ENCODE assay signal across 22 cellular contexts in the genomic region with DNA sequence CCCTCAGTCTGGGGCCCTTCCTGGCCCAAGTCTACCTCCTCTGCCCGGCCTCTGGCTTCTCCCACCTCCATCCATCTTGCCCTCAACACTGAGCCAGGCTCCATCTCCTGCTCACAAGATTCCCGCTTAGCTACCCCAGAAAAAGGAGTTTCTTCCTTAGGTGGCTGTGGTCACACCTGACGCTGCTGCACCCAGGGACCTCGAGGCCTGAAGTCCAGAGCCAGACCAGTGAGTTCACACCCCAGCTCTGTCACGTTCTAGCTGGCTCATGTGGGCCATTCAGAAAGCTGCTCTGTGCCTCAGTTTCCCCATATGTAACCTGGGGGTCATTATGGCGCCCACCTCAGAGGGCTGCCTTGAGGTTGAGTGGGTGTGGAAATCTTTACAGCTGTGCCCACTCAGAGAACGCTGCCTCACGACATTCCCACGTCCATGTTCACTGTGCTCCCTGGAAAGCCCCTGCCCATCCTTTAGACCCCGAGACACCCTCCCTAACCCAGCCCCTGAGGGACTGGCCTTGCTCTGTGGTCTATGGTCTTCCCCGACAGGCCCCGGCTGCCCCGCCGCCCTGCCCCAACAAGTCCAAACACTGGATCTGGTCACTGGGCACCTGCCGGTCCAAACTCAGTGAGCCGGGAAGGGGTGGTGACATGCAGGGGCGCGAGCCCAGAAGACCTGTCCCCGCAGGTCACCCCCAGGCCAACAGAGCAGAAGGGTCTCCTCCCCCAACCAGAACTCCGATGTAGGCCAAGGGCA. TPM values are rescaled to one million over a fixed set of nuclear protein-coding genes. Genes with fewer than 3 reads are reported as not detected.
DNase-seq lines count a peak whose midpoint lies in the region; ATAC-seq, FAIRE-seq and TF ChIP-seq lines count a peak whose summit lies in the region.
"Had no signal": no experiment of that assay in that cellular context is flagged by ENCODE, and none has a peak within 500 bp of the region (broad histone marks: within the 10 kb centered on the region; RNA-seq: fewer than 3 reads in every experiment).

No MANE protein-coding gene starts in this region.

- no peaks in the 10 kb centered on the region for H3K36me3 ChIP-seq in H1 (ENCODE audit: control insufficient read depth in 2 of 4, insufficient read depth in 4 of 4, low read length in 3 of 4)
- H3K36me3 ChIP-seq in neural progenitor cell: no peaks in the 10 kb centered on the region

- no peak overlapping the region for H2BK12ac ChIP-seq in H1 (ENCODE audit: low read depth, low read length)
- H2BK12ac ChIP-seq in H9 (ENCODE audit: insufficient read length, low read depth, low read length): no peak overlapping the region

- no peak for ATAC-seq in activated naive CD4-positive, alpha-beta T cell treated with anti-CD3 and anti-CD28 coated beads, Interleukin-2, amount 50 U/mL, for 72 hours
- no peak for ATAC-seq in GM21515 (IDR thresholded peaks at IDR 0.05; ENCODE audit: unreplicated experiment)
- ATAC-seq: activated T-cell treated with anti-CD3 and anti-CD28 coated beads, Interleukin-2, amount 50 U/mL, for 72 hours; SK-N-SH treated with all-trans-retinoic acid at 6 μM for 48 hours had no signal

- no peak for DNase-seq in activated naive CD4-positive, alpha-beta T cell treated with anti-CD3 and anti-CD28 coated beads, Interleukin-2, amount 50 U/mL, for 72 hours (ENCODE audit: low spot score in 2 of 2)
- DNase-seq in H1 (ENCODE audit: low read depth in 1 of 2, low spot score in 2 of 2): no peak
- no peak for DNase-seq in neural progenitor cell (ENCODE audit: low spot score)
- no peak for DNase-seq in type B pancreatic cell (ENCODE audit: extremely low spot score, unreplicated experiment)
- no peak for DNase-seq in H9
- DNase-seq in stimulated activated naive CD4-positive, alpha-beta T cell treated with Interleukin-2 at 50 U/mL for 16 hours (lab: John Stamatoyannopoulos, UW): no peak
- DNase-seq: 8988T; activated CD4-positive, alpha-beta T cell treated with anti-CD3 and anti-CD28 coated beads, Interleukin-2, amount 10 ng/mL, durations not matched to agents 7 days and 5 days; activated T-cell treated with anti-CD3 and anti-CD28 coated beads, Interleukin-2, amount 50 U/mL, for 72 hours; CD4-positive, alpha-beta T cell; EL; GM23248; midbrain; NCI-H526 treated with DMSO at 0.1 percent for 48 hours; occipital lobe; OCI-M1; substantia nigra had no signal

- H2BK15ac ChIP-seq in H1 (ENCODE audit: low read length): no peak overlapping the region
- no peak overlapping the region for H2BK15ac ChIP-seq in H9 (ENCODE audit: low read depth, low read length)

- H3K4me2 ChIP-seq in H1 (ENCODE audit: insufficient read depth in 1 of 2, low read depth in 2 of 2, low read length in 2 of 2): no peak overlapping the region; a peak in 1 of 4 replicates
- H3K4me2 ChIP-seq in neural progenitor cell: no peak overlapping the region
- H3K4me2 ChIP-seq in H9 (ENCODE audit: insufficient read depth, insufficient read length, low read length): no peak overlapping the region

- no peak overlapping the region for H3K18ac ChIP-seq in H1 (ENCODE audit: extremely low read depth, low read length)
- no peak overlapping the region for H3K18ac ChIP-seq in H9 (ENCODE audit: insufficient read length, low read depth, low read length)

- H3K27me3 Mint-ChIP-seq in activated naive CD4-positive, alpha-beta T cell treated with anti-CD3 and anti-CD28 coated beads, Interleukin-2, amount 50 U/mL, for 24 hours: peaks cover 5% of the 10 kb centered on the region
- H3K27me3 Mint-ChIP-seq in neural progenitor cell (ENCODE audit: insufficient read depth, low read depth) (peaks cover 5% of the 10 kb centered on the region), type B pancreatic cell (no peaks in the 10 kb centered on the region), H9 (ENCODE audit: low read depth) (peaks cover 1% of the 10 kb centered on the region; the same call in 1 of the 2 replicates)

- H3T11ph ChIP-seq in H9 (ENCODE audit: low read length): no peak overlapping the region

- H4K20me1 ChIP-seq in H1 (replicated peaks in 1 of 2; ENCODE audit: control insufficient read depth in 1 of 2, insufficient read depth in 2 of 2, low read length in 2 of 2): peaks cover 14 to 31% of the 10 kb centered on the region in 2 experiments
- peaks cover 98% of the 10 kb centered on the region for H4K20me1 ChIP-seq in neural progenitor cell (ENCODE audit: low read depth)
- H4K20me1 ChIP-seq in H9 (ENCODE audit: control insufficient read depth, insufficient read depth, insufficient read length): no peaks in the 10 kb centered on the region

- H3K9ac ChIP-seq in H1 (replicated peaks in 1 of 4; ENCODE audit: extremely low read depth in 1 of 4, low read depth in 3 of 4, low read length in 3 of 4) (no peak overlapping the region), neural progenitor cell (no peak overlapping the region), H9 (ENCODE audit: extremely low read depth, insufficient read length, low read length) (no peak overlapping the region)

- TF ChIP-seq CTCF in H1 (IDR thresholded peaks at IDR 0.05; ENCODE audit: control extremely low read depth in 1 of 3, insufficient read depth in 1 of 3, low read depth in 1 of 3, low read length in 3 of 3): no peak
- TF ChIP-seq CTCF in neural progenitor cell (IDR thresholded peaks at IDR 0.05): no peak
- no peak for TF ChIP-seq CTCF in type B pancreatic cell (conservative IDR thresholded peaks at IDR 0.05)
- TF ChIP-seq CTCF in H9 (conservative IDR thresholded peaks at IDR 0.05): no peak

- H3K27ac ChIP-seq in H1 (ENCODE audit: low read depth, low read length) (no peak overlapping the region), neural progenitor cell (no peak overlapping the region), H9 (ENCODE audit: insufficient read length, low read depth, low read length) (no peak overlapping the region)
- H3K27ac ChIP-seq: GM23248 had no signal

- H4K8ac ChIP-seq in H1 (ENCODE audit: extremely low read depth, insufficient read depth, low read length): no peak overlapping the region
- H4K8ac ChIP-seq in H9 (replicated peaks; ENCODE audit: insufficient read length, low read depth, low read length): no peak overlapping the region

- H2BK5ac ChIP-seq in H1 (ENCODE audit: low read depth, low read length) (peak overlapping the region; percentile 75; the same call in 1 of the 2 replicates), H9 (ENCODE audit: insufficient read length, low read length) (no peak overlapping the region)

- peaks cover 0 to 37% of the 10 kb centered on the region in 2 experiments; a peak in 3 of 4 replicates for H3K79me2 ChIP-seq in H1 (ENCODE audit: control insufficient read depth in 1 of 2, insufficient read depth in 2 of 2, low read length in 2 of 2)
- peaks cover 67% of the 10 kb centered on the region for H3K79me2 ChIP-seq in neural progenitor cell (ENCODE audit: low read depth)
- H3K79me2 ChIP-seq in H9 (ENCODE audit: insufficient read depth, low read length): no peaks in the 10 kb centered on the region

- POLR2A ChIA-PET in H1 (lab: Charles Lee; ENCODE audit: partially characterized antibody): interaction anchor here (1.2 kb wide), 2 partner anchors 26 to 45 kb away, joined by 3 read pairs; no protein-coding TSS in a partner anchor

- H3K27me3 ChIP-seq in H1 (replicated peaks in 1 of 4; ENCODE audit: control insufficient read depth in 3 of 4, extremely low read depth in 1 of 4, insufficient read depth in 3 of 4, low read length in 3 of 4) (no peaks in the 10 kb centered on the region; a peak in 2 of 7 replicates), neural progenitor cell (peaks cover 24% of the 10 kb centered on the region), H9 (ENCODE audit: insufficient read depth, low read length) (no peaks in the 10 kb centered on the region)

- no peak overlapping the region for H3K4me3 Mint-ChIP-seq in activated naive CD4-positive, alpha-beta T cell treated with anti-CD3 and anti-CD28 coated beads, Interleukin-2, amount 50 U/mL, for 24 hours
- H3K4me3 Mint-ChIP-seq in neural progenitor cell (peak overlapping the region; percentile 50), type B pancreatic cell (peak overlapping the region; percentile 68), H9 (no peak overlapping the region; a peak in 1 of 5 replicates)
- H3K4me3 Mint-ChIP-seq: activated CD4-positive, alpha-beta T cell treated with anti-CD3 and anti-CD28 coated beads, Interleukin-2, amount 10 ng/mL, durations not matched to agents 7 days and 5 days; activated T-cell treated with anti-CD3 and anti-CD28 coated beads, Interleukin-2, amount 50 U/mL, for 72 hours; CD4-positive, alpha-beta T cell had no signal

- no peak overlapping the region for H3K4me3 ChIP-seq in H1 (ENCODE audit: extremely low read depth in 1 of 4, insufficient read depth in 2 of 4, low read depth in 3 of 4, low read length in 4 of 4)
- no peak overlapping the region for H3K4me3 ChIP-seq in neural progenitor cell
- H3K4me3 ChIP-seq: GM23248 had no signal

- H3K56ac ChIP-seq in H1 (replicated peaks; ENCODE audit: insufficient read length, low read depth, low read length): no peak overlapping the region
- H3K56ac ChIP-seq in H9 (ENCODE audit: insufficient read length, low read depth, low read length): no peak overlapping the region

- H3K14ac ChIP-seq in H1 (ENCODE audit: insufficient read length) (no peak overlapping the region), H9 (ENCODE audit: insufficient read depth, low read length) (no peak overlapping the region)

- H2AK5ac ChIP-seq in H1 (ENCODE audit: low read depth, low read length) (peak overlapping the region; percentile 95), H9 (ENCODE audit: insufficient read length, low read length) (no peak overlapping the region)

- H2BK120ac ChIP-seq in H1 (replicated peaks; ENCODE audit: low read depth, low read length) (no peak overlapping the region), H9 (ENCODE audit: low read depth, low read length, poor library complexity, severe bottlenecking) (no peak overlapping the region)

- H3K4ac ChIP-seq in H1 (replicated peaks; ENCODE audit: insufficient read length, low read depth, low read length): peak overlapping the region; percentile 53
- H3K4ac ChIP-seq in H9 (ENCODE audit: low read depth, low read length): no peak overlapping the region

- H3K9me3 ChIP-seq in H1 (ENCODE audit: insufficient read depth in 2 of 2, low read depth in 1 of 2, low read length in 1 of 2): no peaks in the 10 kb centered on the region
- H3K9me3 ChIP-seq in neural progenitor cell (ENCODE audit: low read depth): no peaks in the 10 kb centered on the region
- H3K9me3 ChIP-seq in H9 (ENCODE audit: control insufficient read depth, low read depth, low read length): no peaks in the 10 kb centered on the region

- H4K5ac ChIP-seq in H1 (ENCODE audit: insufficient read length, low read depth, low read length) (no peak overlapping the region), H9 (ENCODE audit: insufficient read length, low read depth, low read length) (no peak overlapping the region)

- H3K23me2 ChIP-seq in H1 (ENCODE audit: low read depth, low read length): peaks cover 9% of the 10 kb centered on the region; the same call in 1 of the 2 replicates
- peaks cover 6% of the 10 kb centered on the region for H3K23me2 ChIP-seq in H9 (ENCODE audit: insufficient read length, low read depth, low read length, poor library complexity, severe bottlenecking)

- H3K27ac Mint-ChIP-seq in activated naive CD4-positive, alpha-beta T cell treated with anti-CD3 and anti-CD28 coated beads, Interleukin-2, amount 50 U/mL, for 24 hours: peak overlapping the region; percentile 47
- no peak overlapping the region for H3K27ac Mint-ChIP-seq in activated naive CD4-positive, alpha-beta T cell treated with anti-CD3 and anti-CD28 coated beads, Interleukin-2, amount 50 U/mL, for 72 hours
- H3K27ac Mint-ChIP-seq in neural progenitor cell (peak overlapping the region; percentile 31), type B pancreatic cell (peak overlapping the region; percentile 82), H9 (peak overlapping the region in 1 of 3 experiments; percentile 68; a peak in 2 of 7 replicates)
- H3K27ac Mint-ChIP-seq: activated CD4-positive, alpha-beta T cell treated with anti-CD3 and anti-CD28 coated beads, Interleukin-2, amount 10 ng/mL, durations not matched to agents 7 days and 5 days; activated T-cell treated with anti-CD3 and anti-CD28 coated beads, Interleukin-2, amount 50 U/mL, for 72 hours; CD4-positive, alpha-beta T cell had no signal

- peaks cover 17% of the 10 kb centered on the region for H3F3A ChIP-seq in neural progenitor cell (ENCODE audit: low read depth)

- no peak for TF ChIP-seq EP300 in H1 (IDR thresholded peaks at IDR 0.05; ENCODE audit: borderline replicate concordance in 1 of 2, low read depth in 2 of 2, low read length in 2 of 2)

- TF ChIP-seq POLR2A in H1 (IDR thresholded peaks at IDR 0.05; ENCODE audit: control extremely low read depth in 1 of 2, low read depth in 2 of 2, low read length in 2 of 2): no peak

- H4K91ac ChIP-seq in H1 (replicated peaks; ENCODE audit: insufficient read length, low read length) (peak overlapping the region; percentile 40), H9 (ENCODE audit: insufficient read length, low read depth, low read length) (no peak overlapping the region)

- H3K23ac ChIP-seq in H1 (ENCODE audit: insufficient read length) (no peak overlapping the region), H9 (ENCODE audit: insufficient read length, low read depth, low read length) (no peak overlapping the region)

- no peak for FAIRE-seq in H1 (lab: Jason Lieb, UNC)
- FAIRE-seq: endothelial cell of umbilical vein, HTR-8/SVneo had no signal

- CTCF ChIA-PET in H1 (lab: Charles Lee; ENCODE audit: partially characterized antibody): interaction anchor here (1.2 to 2.6 kb wide), 4 partner anchors 8 to 49 kb away, joined by 4 to 11 read pairs (median 8); no protein-coding TSS in a partner anchor

- H3K9me3 Mint-ChIP-seq in activated naive CD4-positive, alpha-beta T cell treated with anti-CD3 and anti-CD28 coated beads, Interleukin-2, amount 50 U/mL, for 24 hours: no peaks in the 10 kb centered on the region
- H3K9me3 Mint-ChIP-seq in activated naive CD4-positive, alpha-beta T cell treated with anti-CD3 and anti-CD28 coated beads, Interleukin-2, amount 50 U/mL, for 72 hours: no peaks in the 10 kb centered on the region
- H3K9me3 Mint-ChIP-seq in neural progenitor cell (no peaks in the 10 kb centered on the region), type B pancreatic cell (no peaks in the 10 kb centered on the region), H9 (no peaks in the 10 kb centered on the region)
- H3K9me3 Mint-ChIP-seq: activated CD4-positive, alpha-beta T cell treated with anti-CD3 and anti-CD28 coated beads, Interleukin-2, amount 10 ng/mL, durations not matched to agents 7 days and 5 days; activated T-cell treated with anti-CD3 and anti-CD28 coated beads, Interleukin-2, amount 50 U/mL, for 72 hours; CD4-positive, alpha-beta T cell had no signal

- H3K4me1 Mint-ChIP-seq in activated naive CD4-positive, alpha-beta T cell treated with anti-CD3 and anti-CD28 coated beads, Interleukin-2, amount 50 U/mL, for 24 hours: peaks cover 3% of the 10 kb centered on the region
- H3K4me1 Mint-ChIP-seq in neural progenitor cell (peaks cover 34% of the 10 kb centered on the region), type B pancreatic cell (ENCODE audit: unreplicated experiment) (peaks cover 13% of the 10 kb centered on the region), H9 (peaks cover 16 to 31% of the 10 kb centered on the region in 2 experiments)

- H3K79me1 ChIP-seq in H1 (ENCODE audit: low read depth, low read length) (peaks cover 22% of the 10 kb centered on the region), H9 (ENCODE audit: insufficient read depth, low read depth, low read length, poor library complexity, severe bottlenecking) (no peaks in the 10 kb centered on the region)

- no peaks in the 10 kb centered on the region for H3K36me3 Mint-ChIP-seq in activated naive CD4-positive, alpha-beta T cell treated with anti-CD3 and anti-CD28 coated beads, Interleukin-2, amount 50 U/mL, for 24 hours
- H3K36me3 Mint-ChIP-seq in activated naive CD4-positive, alpha-beta T cell treated with anti-CD3 and anti-CD28 coated beads, Interleukin-2, amount 50 U/mL, for 72 hours: no peaks in the 10 kb centered on the region
- H3K36me3 Mint-ChIP-seq in neural progenitor cell (peaks cover 2% of the 10 kb centered on the region), type B pancreatic cell (no peaks in the 10 kb centered on the region), H9 (ENCODE audit: insufficient read depth in 1 of 3, low read depth in 3 of 3) (peaks cover 0 to under 1% (median 0%) of the 10 kb centered on the region in 3 experiments; a peak in 2 of 7 replicates)

- H2AFZ ChIP-seq in H1 (ENCODE audit: low read length): no peak overlapping the region
- no peak overlapping the region for H2AFZ ChIP-seq in neural progenitor cell (replicated peaks)
- H2AFZ ChIP-seq in H9 (ENCODE audit: low read length): no peak overlapping the region
- H2AFZ ChIP-seq: GM23248 had no signal

- H2BK20ac ChIP-seq in H1 (ENCODE audit: low read length) (no peak overlapping the region), H9 (ENCODE audit: low read depth, low read length, poor library complexity, severe bottlenecking) (no peak overlapping the region)

- TF ChIP-seq RAD21 in H1 (IDR thresholded peaks at IDR 0.05 in 1 of 2, conservative IDR thresholded peaks at IDR 0.05 in 1 of 2; ENCODE audit: low read depth in 2 of 2, low read length in 2 of 2): no peak

- 88% methylated on average over 16 of the region's 20 CpGs; no CpG with 5 or more reads in 1 of the 2 experiments for WGBS in H1 (ENCODE audit: extremely low coverage in 1 of 2, insufficient coverage in 1 of 2, insufficient read length in 1 of 2, insufficient replicate concordance in 2 of 2, low coverage in 1 of 2, low lambda C conversion rate in 2 of 2, missing lambda C conversion rate in 1 of 2), 2 experiments
- WGBS in H9 (ENCODE audit: extremely low coverage, insufficient read length, low lambda C conversion rate): no CpG with 5 or more reads among the region's 20 CpGs

- peaks cover 0 to 37% (median 24%) of the 10 kb centered on the region in 4 experiments; a peak in 6 of 7 replicates for H3K4me1 ChIP-seq in H1 (replicated peaks in 1 of 4; ENCODE audit: control insufficient read depth in 3 of 4, insufficient read depth in 4 of 4, low read length in 3 of 4)
- H3K4me1 ChIP-seq in neural progenitor cell: peaks cover 34% of the 10 kb centered on the region
- no peaks in the 10 kb centered on the region for H3K4me1 ChIP-seq in H9 (ENCODE audit: insufficient read depth, low read length)

RNA-seq across cellular contexts. Expression of a gene that starts 9.8 kb away (rescaled TPM):
- 10 to 100 TPM; 10.3 to 13.1 TPM for total RNA-seq in activated naive CD4-positive, alpha-beta T cell treated with anti-CD3 and anti-CD28 coated beads, Interleukin-2, amount 50 U/mL, for 72 hours
- 92.8 and 106 TPM in 2 replicates for total RNA-seq in H1 (2021; fragmentation: NEBNext Ultra II Directional; extraction: Animal tissue kit (Norgen Biotek cat#: 25700))
- 58.3 and 83.3 TPM in 2 replicates for polyA plus RNA-seq in H1 (2011; rRNA removed)
- 58.5 TPM for polyA plus RNA-seq in H1 (2011; cell fraction: cytosol; rRNA removed)
- 226 TPM for polyA plus RNA-seq in H1 (2011; cell fraction: nucleus; rRNA removed)
- polyA plus RNA-seq in H1 (2012, experiment 1 of 2): 63.1 to 97.9 TPM (median 90.3 TPM) in 4 replicates
- polyA plus RNA-seq in H1 (2012, experiment 2 of 2): 97.7 TPM
- polyA plus RNA-seq in H1 (2013, experiment 1 of 2): 115 TPM
- polyA plus RNA-seq in H1 (2013, experiment 2 of 2): 92.5 TPM
- 71.0 and 71.3 TPM in 2 replicates for polyA minus RNA-seq in H1 (2011; rRNA and poly(A)+ RNA removed)
- polyA minus RNA-seq in H1 (2011; cell fraction: cytosol; rRNA and poly(A)+ RNA removed): 70.6 TPM
- 62.9 TPM for polyA minus RNA-seq in H1 (2011; cell fraction: nucleus; rRNA and poly(A)+ RNA removed)
- total RNA-seq in neural progenitor cell (ENCODE audit: low replicate concordance) (32.4 and 94.1 TPM in 2 replicates), type B pancreatic cell (ENCODE audit: low replicate concordance) (352 and 500 TPM in 2 replicates), H9 (2021) (84.4 and 87.6 TPM in 2 replicates)

RNA-seq across cellular contexts. Expression of a gene that starts 27.5 kb away (rescaled TPM):
- total RNA-seq in activated naive CD4-positive, alpha-beta T cell treated with anti-CD3 and anti-CD28 coated beads, Interleukin-2, amount 50 U/mL, for 72 hours: 10 to 100 TPM; 15.6 to 25.7 TPM
- 1.5 TPM in 2 replicates for total RNA-seq in H1 (2021; fragmentation: NEBNext Ultra II Directional; extraction: Animal tissue kit (Norgen Biotek cat#: 25700))
- 0.70 and 1.5 TPM in 2 replicates for polyA plus RNA-seq in H1 (2011; rRNA removed)
- polyA plus RNA-seq in H1 (2011; cell fraction: cytosol; rRNA removed): 1.1 TPM
- 4.6 TPM for polyA plus RNA-seq in H1 (2011; cell fraction: nucleus; rRNA removed)
- polyA plus RNA-seq in H1 (2012, experiment 1 of 2): 0.36 to 1.7 TPM (median 1.1 TPM) in 4 replicates
- 0.45 TPM for polyA plus RNA-seq in H1 (2012, experiment 2 of 2)
- 0.87 TPM for polyA plus RNA-seq in H1 (2013, experiment 1 of 2)
- 0.96 TPM for polyA plus RNA-seq in H1 (2013, experiment 2 of 2)
- polyA minus RNA-seq in H1 (2011; rRNA and poly(A)+ RNA removed): 0.57 and 0.68 TPM in 2 replicates
- polyA minus RNA-seq in H1 (2011; cell fraction: cytosol; rRNA and poly(A)+ RNA removed): not detected
- 1.00 TPM for polyA minus RNA-seq in H1 (2011; cell fraction: nucleus; rRNA and poly(A)+ RNA removed)
- total RNA-seq in neural progenitor cell (ENCODE audit: low replicate concordance) (0.37 TPM in 1 of 2 replicates, not detected in the other), type B pancreatic cell (ENCODE audit: low replicate concordance) (4.0 and 7.4 TPM in 2 replicates), H9 (2021) (1.5 and 2.1 TPM in 2 replicates)

RNA-seq across cellular contexts. Expression of a gene that starts 29.1 kb away (rescaled TPM):
- total RNA-seq in activated naive CD4-positive, alpha-beta T cell treated with anti-CD3 and anti-CD28 coated beads, Interleukin-2, amount 50 U/mL, for 72 hours: 1 to 10 TPM; 4.1 to 4.3 TPM
- 1.1 TPM in 2 replicates for total RNA-seq in H1 (2021; fragmentation: NEBNext Ultra II Directional; extraction: Animal tissue kit (Norgen Biotek cat#: 25700))
- 1.9 and 3.6 TPM in 2 replicates for polyA plus RNA-seq in H1 (2011; rRNA removed)
- polyA plus RNA-seq in H1 (2011; cell fraction: cytosol; rRNA removed): 2.0 TPM
- polyA plus RNA-seq in H1 (2011; cell fraction: nucleus; rRNA removed): 13.0 TPM
- 0.58 to 2.1 TPM (median 1.6 TPM) in 4 replicates for polyA plus RNA-seq in H1 (2012, experiment 1 of 2)
- polyA plus RNA-seq in H1 (2012, experiment 2 of 2): 0.84 TPM
- 0.75 TPM for polyA plus RNA-seq in H1 (2013, experiment 1 of 2)
- 0.75 TPM for polyA plus RNA-seq in H1 (2013, experiment 2 of 2)
- polyA minus RNA-seq in H1 (2011; rRNA and poly(A)+ RNA removed): 0.32 and 0.50 TPM in 2 replicates
- polyA minus RNA-seq in H1 (2011; cell fraction: cytosol; rRNA and poly(A)+ RNA removed): 1.2 TPM
- 1.4 TPM for polyA minus RNA-seq in H1 (2011; cell fraction: nucleus; rRNA and poly(A)+ RNA removed)
- total RNA-seq in neural progenitor cell (ENCODE audit: low replicate concordance) (1.0 and 7.8 TPM in 2 replicates), type B pancreatic cell (ENCODE audit: low replicate concordance) (22.1 and 25.6 TPM in 2 replicates), H9 (2021) (1.0 and 1.5 TPM in 2 replicates)

RNA-seq across cellular contexts. Expression of a gene that starts 36.2 kb away (rescaled TPM):
- total RNA-seq in activated naive CD4-positive, alpha-beta T cell treated with anti-CD3 and anti-CD28 coated beads, Interleukin-2, amount 50 U/mL, for 72 hours: 10 to 100 TPM in 1 of 2 donors, 1 to 10 TPM in 1; 7.1 to 14.2 TPM
- total RNA-seq in H1 (2021; fragmentation: NEBNext Ultra II Directional; extraction: Animal tissue kit (Norgen Biotek cat#: 25700)): 15.6 and 20.3 TPM in 2 replicates
- polyA plus RNA-seq in H1 (2011; rRNA removed): 17.3 and 25.9 TPM in 2 replicates
- 24.5 TPM for polyA plus RNA-seq in H1 (2011; cell fraction: cytosol; rRNA removed)
- 83.3 TPM for polyA plus RNA-seq in H1 (2011; cell fraction: nucleus; rRNA removed)
- 13.2 to 20.0 TPM (median 18.2 TPM) in 4 replicates for polyA plus RNA-seq in H1 (2012, experiment 1 of 2)
- polyA plus RNA-seq in H1 (2012, experiment 2 of 2): 15.2 TPM
- 14.5 TPM for polyA plus RNA-seq in H1 (2013, experiment 1 of 2)
- polyA plus RNA-seq in H1 (2013, experiment 2 of 2): 11.9 TPM
- 8.8 and 9.6 TPM in 2 replicates for polyA minus RNA-seq in H1 (2011; rRNA and poly(A)+ RNA removed)
- polyA minus RNA-seq in H1 (2011; cell fraction: cytosol; rRNA and poly(A)+ RNA removed): 11.2 TPM
- 19.5 TPM for polyA minus RNA-seq in H1 (2011; cell fraction: nucleus; rRNA and poly(A)+ RNA removed)
- total RNA-seq in neural progenitor cell (ENCODE audit: low replicate concordance) (18.7 and 28.4 TPM in 2 replicates), type B pancreatic cell (ENCODE audit: low replicate concordance) (11.4 and 31.3 TPM in 2 replicates), H9 (2021) (31.3 and 32.3 TPM in 2 replicates)

RNA-seq across cellular contexts. Expression of a gene that starts 45.4 kb away (rescaled TPM):
- total RNA-seq in activated naive CD4-positive, alpha-beta T cell treated with anti-CD3 and anti-CD28 coated beads, Interleukin-2, amount 50 U/mL, for 72 hours: 10 to 100 TPM; 42.6 to 48.3 TPM
- total RNA-seq in H1 (2021; fragmentation: NEBNext Ultra II Directional; extraction: Animal tissue kit (Norgen Biotek cat#: 25700)): 32.2 and 32.3 TPM in 2 replicates
- polyA plus RNA-seq in H1 (2011; rRNA removed): 25.0 and 33.1 TPM in 2 replicates
- 34.4 TPM for polyA plus RNA-seq in H1 (2011; cell fraction: cytosol; rRNA removed)
- 140 TPM for polyA plus RNA-seq in H1 (2011; cell fraction: nucleus; rRNA removed)
- 24.5 to 41.1 TPM (median 35.3 TPM) in 4 replicates for polyA plus RNA-seq in H1 (2012, experiment 1 of 2)
- polyA plus RNA-seq in H1 (2012, experiment 2 of 2): 25.1 TPM
- polyA plus RNA-seq in H1 (2013, experiment 1 of 2): 17.9 TPM
- 16.7 TPM for polyA plus RNA-seq in H1 (2013, experiment 2 of 2)
- polyA minus RNA-seq in H1 (2011; rRNA and poly(A)+ RNA removed): 30.2 and 31.7 TPM in 2 replicates
- 23.9 TPM for polyA minus RNA-seq in H1 (2011; cell fraction: cytosol; rRNA and poly(A)+ RNA removed)
- polyA minus RNA-seq in H1 (2011; cell fraction: nucleus; rRNA and poly(A)+ RNA removed): 34.9 TPM
- 32.6 and 65.5 TPM in 2 replicates for total RNA-seq in neural progenitor cell (ENCODE audit: low replicate concordance)
- total RNA-seq in type B pancreatic cell (ENCODE audit: low replicate concordance): 56.4 and 62.8 TPM in 2 replicates
- 41.2 and 42.6 TPM in 2 replicates for total RNA-seq in H9 (2021)

Comparison
In these comparisons a context has a peak if more than half of its experiments do, and no peak if none do; other contexts are left out.
1. H3K27ac Mint-ChIP-seq: peak in activated naive CD4-positive, alpha-beta T cell treated with anti-CD3 and anti-CD28 coated beads, Interleukin-2, amount 50 U/mL, for 24 hours (single experiment), neural progenitor cell (single experiment) and type B pancreatic cell (single experiment); none in activated naive CD4-positive, alpha-beta T cell treated with anti-CD3 and anti-CD28 coated beads, Interleukin-2, amount 50 U/mL, for 72 hours (0 of 2).
2. H3K4me3 Mint-ChIP-seq: peak in neural progenitor cell (single experiment) and type B pancreatic cell (single experiment); none in activated naive CD4-positive, alpha-beta T cell treated with anti-CD3 and anti-CD28 coated beads, Interleukin-2, amount 50 U/mL, for 24 hours (single experiment) and H9 (0 of 2).